9 cellular contexts compared by ENCODE assay signal in genomic region chr1:18951818-18952391, GRCh38. TPM values are rescaled to one million over a fixed set of nuclear protein-coding genes. Genes with fewer than 3 reads are reported as not detected.
DNase-seq lines count a peak whose midpoint lies in the region; ATAC-seq, FAIRE-seq and TF ChIP-seq lines count a peak whose summit lies in the region.
"Had no signal": no experiment of that assay in that cellular context is flagged by ENCODE, and none has a peak within 500 bp of the region (broad histone marks: within the 10 kb centered on the region; RNA-seq: fewer than 3 reads in every experiment).

No MANE protein-coding gene starts in this region.

- H3K36me3 Mint-ChIP-seq in CD4-positive, CD25-positive, alpha-beta regulatory T cell = no peaks in the 10 kb centered on the region
- H3K36me3 Mint-ChIP-seq in T-helper 1 cell treated with Interleukin-12 subunit alpha and Interleukin-12 subunit beta and Interleukin-4 antibody, amounts not matched to agents 30 μg/mL and 1 μg/mL, for 36 hours (ENCODE audit: low read depth) = peaks cover 14% of the 10 kb centered on the region
- H3K36me3 Mint-ChIP-seq in astrocyte (ENCODE audit: low read depth, unreplicated experiment) = peaks cover 2% of the 10 kb centered on the region

- no peak overlapping the region for H4K12ac ChIP-seq in trophoblast cell (ENCODE audit: low read depth, low read length)

- WGBS in trophoblast cell (ENCODE audit: extremely low coverage, insufficient coverage, insufficient read length) = no CpG with 5 or more reads among the region's 8 CpGs

- H3K27me3 ChIP-seq in CD4-positive, CD25-positive, alpha-beta regulatory T cell (ENCODE audit: control insufficient read depth, insufficient read depth, low read length) = no peaks in the 10 kb centered on the region
- H3K27me3 ChIP-seq in astrocyte (ENCODE audit: insufficient read depth, low read length) = no peaks in the 10 kb centered on the region
- no peaks in the 10 kb centered on the region for H3K27me3 ChIP-seq in trophoblast cell (ENCODE audit: insufficient read depth, low read length)
- no peaks in the 10 kb centered on the region for H3K27me3 ChIP-seq in uterus

- intact Hi-C loops in uterus (cut with DNase I; ENCODE audit: low total_unique reads) = no loop called here

- peaks cover 86% of the 10 kb centered on the region for H3K4me1 ChIP-seq in CD4-positive, CD25-positive, alpha-beta regulatory T cell (ENCODE audit: control insufficient read depth, insufficient read depth, low read length, poor library complexity, severe bottlenecking)
- peaks cover 77% of the 10 kb centered on the region for H3K4me1 ChIP-seq in astrocyte (ENCODE audit: insufficient read depth, low read length)
- peaks cover 46 to 48% of the 10 kb centered on the region in 2 experiments for H3K4me1 ChIP-seq in trophoblast cell (ENCODE audit: control insufficient read depth in 1 of 2, insufficient read depth in 2 of 2, low read length in 2 of 2)
- peaks cover 9 to 43% of the 10 kb centered on the region in 2 donors for H3K4me1 ChIP-seq in uterus

- no peak overlapping the region for H3K18ac ChIP-seq in trophoblast cell (ENCODE audit: low read length)

- H3K9ac ChIP-seq in astrocyte (ENCODE audit: low read length) (peak overlapping the region; percentile 77), trophoblast cell (ENCODE audit: low read length) (no peak overlapping the region)

- no peak overlapping the region for H2BK120ac ChIP-seq in trophoblast cell (ENCODE audit: insufficient read depth, low read length, poor library complexity)

- peaks cover 3% of the 10 kb centered on the region for H3K36me3 ChIP-seq in CD4-positive, CD25-positive, alpha-beta regulatory T cell (ENCODE audit: control insufficient read depth, insufficient read depth, low read length)
- H3K36me3 ChIP-seq in astrocyte (ENCODE audit: insufficient read depth, low read length) (no peaks in the 10 kb centered on the region), trophoblast cell (ENCODE audit: control insufficient read depth in 1 of 2, insufficient read depth in 2 of 2, low read length in 2 of 2) (peaks cover 0 to 5% of the 10 kb centered on the region in 2 experiments), uterus (no peaks in the 10 kb centered on the region)

- H2AFZ ChIP-seq in astrocyte (ENCODE audit: low read depth, low read length) (no peak overlapping the region), trophoblast cell (ENCODE audit: insufficient read depth, low read length, poor library complexity) (no peak overlapping the region)

- peak overlapping the region; percentile 98 for H3K27ac ChIP-seq in CD4-positive, CD25-positive, alpha-beta regulatory T cell (ENCODE audit: insufficient read depth, low read length, poor library complexity, severe bottlenecking)
- peak overlapping the region; percentile 19 for H3K27ac ChIP-seq in astrocyte (ENCODE audit: low read depth, low read length)
- H3K27ac ChIP-seq in trophoblast cell (ENCODE audit: low read depth, low read length) = no peak overlapping the region
- H3K27ac ChIP-seq in uterus = peak overlapping the region; percentile 82 to 92

- H3K4me3 Mint-ChIP-seq in CD4-positive, CD25-positive, alpha-beta regulatory T cell = peak overlapping the region; percentile 93 to 98 (median 95)
- peak overlapping the region; percentile 84 for H3K4me3 Mint-ChIP-seq in T-helper 1 cell treated with Interleukin-12 subunit alpha and Interleukin-12 subunit beta and Interleukin-4 antibody, amounts not matched to agents 30 μg/mL and 1 μg/mL, for 36 hours
- peak overlapping the region; percentile 36 for H3K4me3 Mint-ChIP-seq in astrocyte (ENCODE audit: unreplicated experiment)

- H3K9me3 ChIP-seq in CD4-positive, CD25-positive, alpha-beta regulatory T cell (ENCODE audit: control insufficient read depth in 2 of 2, low read length in 2 of 2) = no peaks in the 10 kb centered on the region
- H3K9me3 ChIP-seq in astrocyte (ENCODE audit: insufficient read depth, low read depth, low read length) = no peaks in the 10 kb centered on the region
- H3K9me3 ChIP-seq in trophoblast cell (ENCODE audit: insufficient read depth, low read depth, low read length) = peaks cover 5% of the 10 kb centered on the region
- H3K9me3 ChIP-seq in uterus = no peaks in the 10 kb centered on the region

- H3K4me2 ChIP-seq in astrocyte (ENCODE audit: low read length) (peak overlapping the region; percentile 93), trophoblast cell (ENCODE audit: low read length) (no peak overlapping the region)

- H3K4me3 ChIP-seq in CD4-positive, CD25-positive, alpha-beta regulatory T cell (ENCODE audit: low read depth, low read length) = peak overlapping the region; percentile 92
- H3K4me3 ChIP-seq in astrocyte (ENCODE audit: insufficient read depth, low read depth, low read length) (no peak overlapping the region), trophoblast cell (ENCODE audit: low read depth, low read length) (no peak overlapping the region), uterus (no peak overlapping the region)

- no peak overlapping the region for H2AK5ac ChIP-seq in trophoblast cell (ENCODE audit: low read length)

- no peak overlapping the region for H2BK12ac ChIP-seq in trophoblast cell (ENCODE audit: low read length)

- DNase-seq in CD4-positive, CD25-positive, alpha-beta regulatory T cell = peak; percentile 74 to 85 (median 82)
- DNase-seq in astrocyte (ENCODE audit: low read depth) (no peak), trophoblast cell (peak; percentile 56 to 68), uterus (no peak), mucosa of gallbladder (ENCODE audit: low spot score) (no peak), DMS53 treated with DMSO at 0.1 percent for 48 hours (lab: John Stamatoyannopoulos, UW; ENCODE audit: unreplicated experiment) (no peak)

- H3K23ac ChIP-seq in trophoblast cell (ENCODE audit: low read length) = no peak overlapping the region

- H3K27me3 Mint-ChIP-seq in CD4-positive, CD25-positive, alpha-beta regulatory T cell = peaks cover 9% of the 10 kb centered on the region
- peaks cover 6% of the 10 kb centered on the region for H3K27me3 Mint-ChIP-seq in T-helper 1 cell treated with Interleukin-12 subunit alpha and Interleukin-12 subunit beta and Interleukin-4 antibody, amounts not matched to agents 30 μg/mL and 1 μg/mL, for 36 hours (ENCODE audit: low read depth)
- no peaks in the 10 kb centered on the region for H3K27me3 Mint-ChIP-seq in astrocyte (ENCODE audit: low read depth, unreplicated experiment)

- H3K9me3 Mint-ChIP-seq in CD4-positive, CD25-positive, alpha-beta regulatory T cell = no peaks in the 10 kb centered on the region
- no peaks in the 10 kb centered on the region for H3K9me3 Mint-ChIP-seq in T-helper 1 cell treated with Interleukin-12 subunit alpha and Interleukin-12 subunit beta and Interleukin-4 antibody, amounts not matched to agents 30 μg/mL and 1 μg/mL, for 36 hours
- H3K9me3 Mint-ChIP-seq in astrocyte (ENCODE audit: unreplicated experiment) = no peaks in the 10 kb centered on the region

- no peak for TF ChIP-seq POLR2A in uterus (IDR thresholded peaks at IDR 0.05)

- no peak overlapping the region for H4K91ac ChIP-seq in trophoblast cell (ENCODE audit: low read depth, low read length)

- TF ChIP-seq CTCF in astrocyte (IDR thresholded peaks at IDR 0.05; ENCODE audit: insufficient read depth, low read depth, low read length) (no peak), uterus (IDR thresholded peaks at IDR 0.05) (no peak)

- ATAC-seq in CD4-positive, CD25-positive, alpha-beta regulatory T cell (ENCODE audit: low read depth in 2 of 2) = peak; percentile 9 to 32
- peak; percentile 32 for ATAC-seq in HG02678 (IDR thresholded peaks at IDR 0.05; ENCODE audit: unreplicated experiment)

- H3K27ac Mint-ChIP-seq in CD4-positive, CD25-positive, alpha-beta regulatory T cell = peak overlapping the region; percentile 94 to 99 (median 97)
- peak overlapping the region; percentile 99 for H3K27ac Mint-ChIP-seq in T-helper 1 cell treated with Interleukin-12 subunit alpha and Interleukin-12 subunit beta and Interleukin-4 antibody, amounts not matched to agents 30 μg/mL and 1 μg/mL, for 36 hours
- peak overlapping the region; percentile 60 for H3K27ac Mint-ChIP-seq in astrocyte (ENCODE audit: unreplicated experiment)

- H3K79me2 ChIP-seq in astrocyte (ENCODE audit: insufficient read depth, low read length) = peaks cover 91% of the 10 kb centered on the region
- peaks cover 21% of the 10 kb centered on the region for H3K79me2 ChIP-seq in trophoblast cell (ENCODE audit: control insufficient read depth, insufficient read depth, low read length, poor library complexity)

- H4K8ac ChIP-seq in trophoblast cell (ENCODE audit: low read depth, low read length) = no peak overlapping the region

- peak overlapping the region; percentile 64 for H3K4ac ChIP-seq in trophoblast cell (ENCODE audit: low read depth, low read length)

- H3K14ac ChIP-seq in trophoblast cell (ENCODE audit: low read length) = no peak overlapping the region

- H3K79me1 ChIP-seq in trophoblast cell (ENCODE audit: low read length) = peaks cover 32% of the 10 kb centered on the region

- H2BK5ac ChIP-seq in trophoblast cell (ENCODE audit: low read depth, low read length, poor library complexity) = no peak overlapping the region

- no peak for FAIRE-seq in astrocyte (lab: Jason Lieb, UNC)
- FAIRE-seq: G401.6 had no signal

- peaks cover 27 to 83% (median 73%) of the 10 kb centered on the region in 4 donors for H3K4me1 Mint-ChIP-seq in CD4-positive, CD25-positive, alpha-beta regulatory T cell
- peaks cover 77% of the 10 kb centered on the region for H3K4me1 Mint-ChIP-seq in T-helper 1 cell treated with Interleukin-12 subunit alpha and Interleukin-12 subunit beta and Interleukin-4 antibody, amounts not matched to agents 30 μg/mL and 1 μg/mL, for 36 hours (ENCODE audit: low read depth)
- H3K4me1 Mint-ChIP-seq in astrocyte (ENCODE audit: low read depth, unreplicated experiment) = peaks cover 59% of the 10 kb centered on the region

- peaks cover 65% of the 10 kb centered on the region for H4K20me1 ChIP-seq in astrocyte (ENCODE audit: insufficient read depth, low read length)

RNA-seq across cellular contexts. Expression of gene IFFO2, which starts 4.6 kb away (rescaled TPM):
- total RNA-seq in CD4-positive, CD25-positive, alpha-beta regulatory T cell = 101 TPM
- 1 to 10 TPM; 1.4 to 4.7 (median 2.9) TPM for polyA plus RNA-seq in CD4-positive, CD25-positive, alpha-beta regulatory T cell
- total RNA-seq in astrocyte = 34.2 and 39.6 TPM in 2 replicates
- 18.2 and 19.5 TPM in 2 replicates for polyA plus RNA-seq in trophoblast cell (2013)
- total RNA-seq in uterus = 10 to 100 TPM in 1 of 4 donors, 1 to 10 TPM in 3; 4.1 to 19.4 (median 7.3) TPM
- total RNA-seq in mucosa of gallbladder = 12.2 TPM

RNA-seq across cellular contexts. Expression of gene ALDH4A1, which starts 49.5 kb away (rescaled TPM):
- total RNA-seq in CD4-positive, CD25-positive, alpha-beta regulatory T cell = 1.4 TPM
- 1 to 10 TPM; 1.0 to 2.0 (median 1.5) TPM for polyA plus RNA-seq in CD4-positive, CD25-positive, alpha-beta regulatory T cell
- total RNA-seq in astrocyte (10.4 and 13.8 TPM in 2 replicates), uterus (10 to 100 TPM in 2 of 4 donors, 1 to 10 TPM in 2; 2.6 to 18.5 (median 10.3) TPM), mucosa of gallbladder (26.4 TPM)
- polyA plus RNA-seq in trophoblast cell (2013) = 34.2 and 35.7 TPM in 2 replicates

Comparison
In these comparisons a context has a peak if more than half of its experiments do, and no peak if none do; other contexts are left out.
1. DNase-seq: peak in CD4-positive, CD25-positive, alpha-beta regulatory T cell (3 of 3) and trophoblast cell (2 of 2); none in astrocyte (single experiment), uterus (0 of 2), mucosa of gallbladder (single experiment) and DMS53 treated with DMSO at 0.1 percent for 48 hours (single experiment).
2. H3K4me3 Mint-ChIP-seq: peak in every context shown above with its lines; median percentile 95 in CD4-positive, CD25-positive, alpha-beta regulatory T cell; 84 in T-helper 1 cell treated with Interleukin-12 subunit alpha and Interleukin-12 subunit beta and Interleukin-4 antibody, amounts not matched to agents 30 μg/mL and 1 μg/mL, for 36 hours; 36 in astrocyte.
3. Peak in every context shown above with its lines, with median percentiles within 50 percentile points of each other: H3K27ac Mint-ChIP-seq.